ENCODE assay signal across 21 cellular contexts in genomic region chr3:184651945-184652344, GRCh38. TPM values are rescaled to one million over a fixed set of nuclear protein-coding genes. Genes with fewer than 3 reads are reported as not detected.
DNase-seq lines count a peak whose midpoint lies in the region; ATAC-seq, FAIRE-seq and TF ChIP-seq lines count a peak whose summit lies in the region.
"Had no signal": no experiment of that assay in that cellular context is flagged by ENCODE, and none has a peak within 500 bp of the region (broad histone marks: within the 10 kb centered on the region; RNA-seq: fewer than 3 reads in every experiment).

No MANE protein-coding gene starts in this region.

- H3K27me3 Mint-ChIP-seq in MCF 10A (ENCODE audit: insufficient read depth, unreplicated experiment), result no peaks in the 10 kb centered on the region

- POLR2A ChIA-PET in MCF 10A (lab: Yijun Ruan, JAX), result interaction anchor here (0.5 to 2.6 kb wide), 23 partner anchors 14 to 160 kb away, joined by 3 to 22 read pairs (median 6); partner anchors contain the start of genes EPHB3, MAGEF1 and VPS8

- H3K4me1 Mint-ChIP-seq in MCF 10A (ENCODE audit: insufficient read depth, unreplicated experiment), result peaks cover 21% of the 10 kb centered on the region

- no peak for FAIRE-seq in urothelium cell line (lab: Jason Lieb, UNC)
- FAIRE-seq: A204.1, pancreas, RCC 7860 had no signal

- H3K27ac Mint-ChIP-seq in MCF 10A (ENCODE audit: low read depth, unreplicated experiment), result peak overlapping the region; percentile 89
- H3K27ac Mint-ChIP-seq: stimulated activated memory B cell treated with anti-CD40 and anti-IgM and Interleukin-4, amounts not matched to agents 10 μg/mL and 1 μg/mL and 100 μg/mL, for 72 hours had no signal

- CTCF ChIA-PET in MCF 10A (lab: Yijun Ruan, JAX), result interaction anchor here (0.7 to 2.0 kb wide), 3 partner anchors 75 to 94 kb away, joined by 3 to 8 read pairs (median 3); partner anchors contain the start of gene EPHB3

- TF ChIP-seq CTCF in left ventricle myocardium inferior (IDR thresholded peaks at IDR 0.05; ENCODE audit: borderline replicate concordance) (no peak), MCF 10A (IDR thresholded peaks at IDR 0.05; ENCODE audit: unreplicated experiment) (no peak), mucosa of descending colon (IDR thresholded peaks at IDR 0.05) (no peak)

- no peaks in the 10 kb centered on the region for H3K36me3 Mint-ChIP-seq in MCF 10A (ENCODE audit: insufficient read depth, unreplicated experiment)

- no peaks in the 10 kb centered on the region for H3K27me3 ChIP-seq in left ventricle myocardium inferior (ENCODE audit: low read depth)
- H3K27me3 ChIP-seq: BLaER1, pancreas, upper lobe of right lung had no signal

- H3K9me3 ChIP-seq in left ventricle myocardium inferior (replicated peaks) (peaks cover 11% of the 10 kb centered on the region), mucosa of descending colon (no peaks in the 10 kb centered on the region)
- H3K9me3 ChIP-seq: pancreas, upper lobe of right lung had no signal

- H3K27ac ChIP-seq in left ventricle myocardium inferior (replicated peaks), result no peak overlapping the region
- H3K27ac ChIP-seq: BLaER1, pancreas, upper lobe of right lung had no signal

- no peaks in the 10 kb centered on the region for H3K9me3 Mint-ChIP-seq in MCF 10A (ENCODE audit: unreplicated experiment)

- H3K36me3 ChIP-seq in left ventricle myocardium inferior (no peaks in the 10 kb centered on the region), mucosa of descending colon (ENCODE audit: low read depth) (no peaks in the 10 kb centered on the region)
- H3K36me3 ChIP-seq: BLaER1, pancreas, upper lobe of right lung had no signal

- ATAC-seq in Right ventricle myocardium superior (ENCODE audit: poor library complexity), result peak; percentile 40
- ATAC-seq in mucosa of descending colon, result peak; percentile 62
- ATAC-seq in HG02763 (IDR thresholded peaks at IDR 0.05; ENCODE audit: unreplicated experiment), result no peak
- ATAC-seq in HG02938 (IDR thresholded peaks at IDR 0.05; ENCODE audit: unreplicated experiment), result no peak
- ATAC-seq: stimulated activated memory B cell treated with anti-CD40 and anti-IgM and Interleukin-4, amounts not matched to agents 10 μg/mL and 1 μg/mL and 100 μg/mL, for 72 hours; upper lobe of right lung had no signal

- peak overlapping the region; percentile 20 for H3K4me3 Mint-ChIP-seq in MCF 10A (ENCODE audit: unreplicated experiment)
- H3K4me3 Mint-ChIP-seq: stimulated activated memory B cell treated with anti-CD40 and anti-IgM and Interleukin-4, amounts not matched to agents 10 μg/mL and 1 μg/mL and 100 μg/mL, for 72 hours had no signal

- H3K4me3 ChIP-seq in left ventricle myocardium inferior (no peak overlapping the region), mucosa of descending colon (no peak overlapping the region)
- H3K4me3 ChIP-seq: BLaER1, pancreas, upper lobe of right lung had no signal

- no TSS peak for BruUV-seq in MCF 10A (replicated peaks; lab: Mats Ljungman, UMichigan)

- intact Hi-C loops in Right ventricle myocardium superior (cut with DNase I) (no loop called here), left ventricle myocardium inferior (cut with micrococcal nuclease) (no loop called here), MCF 10A (cut with micrococcal nuclease) (no loop called here), mucosa of descending colon (cut with DNase I, micrococcal nuclease) (no loop called here)

- no peak for DNase-seq in Right ventricle myocardium superior
- no peak for DNase-seq in left ventricle myocardium inferior
- DNase-seq in MCF 10A (ENCODE audit: unreplicated experiment), result peak; percentile 95
- DNase-seq in mucosa of descending colon, result no peak
- DNase-seq in urothelium cell line (ENCODE audit: low spot score), result peak; percentile 54
- no peak for DNase-seq in NCI-H2029 treated with DMSO at 0.1 percent for 48 hours (lab: John Stamatoyannopoulos, UW)
- DNase-seq: activated CD4-positive, alpha-beta T cell treated with anti-CD3 and anti-CD28 coated beads for 48 hours; activated gamma-delta T cell; DMS153; foreskin fibroblast; H7; NCI-H1930; pancreas; stimulated activated CD4-positive, alpha-beta T cell treated with anti-CD3 and anti-CD28 coated beads, Interleukin-12 subunit alpha, Interleukin-12 subunit beta, amount 100 ng/mL, for 4 hours; upper lobe of right lung had no signal

- peaks cover 13% of the 10 kb centered on the region for H3K4me1 ChIP-seq in left ventricle myocardium inferior
- H3K4me1 ChIP-seq in mucosa of descending colon (ENCODE audit: low read depth), result no peaks in the 10 kb centered on the region
- H3K4me1 ChIP-seq: pancreas, upper lobe of right lung had no signal

RNA-seq across cellular contexts. Expression of gene MAGEF1, which starts 59.9 kb away (rescaled TPM):
- total RNA-seq in Right ventricle myocardium superior (28.5 TPM), left ventricle myocardium inferior (35.7 TPM), MCF 10A (2022) (34.5 and 41.2 TPM in 2 replicates), mucosa of descending colon (10 to 100 TPM; 17.3 to 30.2 (median 24.4) TPM)

Comparison
In these comparisons a context has a peak if more than half of its experiments do, and no peak if none do; other contexts are left out.
1. ATAC-seq: peak in Right ventricle myocardium superior (single experiment) and mucosa of descending colon (single experiment); none in HG02763 (single experiment) and HG02938 (single experiment).
2. DNase-seq: peak in MCF 10A (single experiment) and urothelium cell line (single experiment); none in Right ventricle myocardium superior (single experiment), left ventricle myocardium inferior (single experiment), mucosa of descending colon (0 of 3) and NCI-H2029 treated with DMSO at 0.1 percent for 48 hours (single experiment).